Comparison of ENCODE assay signal across 14 cellular contexts in the genomic region with DNA sequence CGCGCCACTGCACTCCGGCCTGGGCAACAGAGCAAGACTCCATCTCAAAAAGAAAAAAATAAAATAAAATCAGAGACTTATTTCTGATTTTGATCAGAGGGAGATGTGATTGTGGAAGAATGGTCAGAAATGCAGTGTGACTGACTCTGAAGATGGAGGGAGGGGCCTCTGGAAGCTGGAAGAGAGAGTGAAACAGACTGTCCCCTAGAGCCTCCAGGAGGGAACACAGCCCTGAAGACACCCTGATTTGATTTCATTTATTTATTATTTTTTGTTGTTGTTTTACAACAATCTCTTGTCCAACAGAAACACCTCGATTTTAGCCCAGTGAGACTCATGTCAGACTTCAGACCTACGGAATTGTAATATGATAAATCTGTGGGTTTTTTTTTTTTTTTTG. TPM values are rescaled to one million over a fixed set of nuclear protein-coding genes. Genes with fewer than 3 reads are reported as not detected.
DNase-seq lines count a peak whose midpoint lies in the region; ATAC-seq and TF ChIP-seq lines count a peak whose summit lies in the region.
"Had no signal": no experiment of that assay in that cellular context is flagged by ENCODE, and none has a peak within 500 bp of the region (broad histone marks: within the 10 kb centered on the region; RNA-seq: fewer than 3 reads in every experiment).

No MANE protein-coding gene starts in this region.

- H3K18ac ChIP-seq in H9 (ENCODE audit: insufficient read length, low read depth, low read length), result no peak overlapping the region

- H3K9me3 Mint-ChIP-seq in H9, result no peaks in the 10 kb centered on the region
- H3K9me3 Mint-ChIP-seq: activated CD4-positive, alpha-beta T cell treated with anti-CD3 and anti-CD28 coated beads, Interleukin-2, amount 10 ng/mL, durations not matched to agents 7 days and 5 days; activated naive CD4-positive, alpha-beta T cell treated with anti-CD3 and anti-CD28 coated beads, Interleukin-2, amount 50 U/mL, for 24 hours had no signal

- peaks cover 37% of the 10 kb centered on the region for H3K27me3 Mint-ChIP-seq in H9 (ENCODE audit: low read depth)
- H3K27me3 Mint-ChIP-seq: activated CD4-positive, alpha-beta T cell treated with anti-CD3 and anti-CD28 coated beads, Interleukin-2, amount 10 ng/mL, durations not matched to agents 7 days and 5 days; activated naive CD4-positive, alpha-beta T cell treated with anti-CD3 and anti-CD28 coated beads, Interleukin-2, amount 50 U/mL, for 24 hours had no signal

- no peak overlapping the region for H4K91ac ChIP-seq in H9 (ENCODE audit: insufficient read length, low read depth, low read length)

- H3K27me3 ChIP-seq in H9 (ENCODE audit: insufficient read depth, low read length), result peaks cover 4% of the 10 kb centered on the region; the same call in 1 of the 2 replicates
- H3K27me3 ChIP-seq: suprapubic skin had no signal

- no peak overlapping the region for H3K27ac ChIP-seq in H9 (ENCODE audit: insufficient read length, low read depth, low read length)
- H3K27ac ChIP-seq: suprapubic skin had no signal

- no peak overlapping the region for H3K4me3 Mint-ChIP-seq in H9
- H3K4me3 Mint-ChIP-seq: activated CD4-positive, alpha-beta T cell treated with anti-CD3 and anti-CD28 coated beads, Interleukin-2, amount 10 ng/mL, durations not matched to agents 7 days and 5 days; activated naive CD4-positive, alpha-beta T cell treated with anti-CD3 and anti-CD28 coated beads, Interleukin-2, amount 50 U/mL, for 24 hours had no signal

- POLR2A ChIA-PET in AG04449 (lab: Yijun Ruan, JAX), result no interaction called here

- H3K79me1 ChIP-seq in H9 (ENCODE audit: insufficient read depth, low read depth, low read length, poor library complexity, severe bottlenecking), result no peaks in the 10 kb centered on the region

- H3K4me2 ChIP-seq in H9 (ENCODE audit: insufficient read depth, insufficient read length, low read length), result no peak overlapping the region

- H4K8ac ChIP-seq in H9 (replicated peaks; ENCODE audit: insufficient read length, low read depth, low read length), result no peak overlapping the region

- no peak overlapping the region for H2AFZ ChIP-seq in H9 (ENCODE audit: low read length)

- ATAC-seq in HG03442 (IDR thresholded peaks at IDR 0.05; ENCODE audit: unreplicated experiment), result no peak
- ATAC-seq in GM21825 (IDR thresholded peaks at IDR 0.05; ENCODE audit: unreplicated experiment), result no peak

- no peak overlapping the region for H2BK12ac ChIP-seq in H9 (ENCODE audit: insufficient read length, low read depth, low read length)

- no peaks in the 10 kb centered on the region for H3K23me2 ChIP-seq in H9 (ENCODE audit: insufficient read length, low read depth, low read length, poor library complexity, severe bottlenecking)

- H2BK120ac ChIP-seq in H9 (ENCODE audit: low read depth, low read length, poor library complexity, severe bottlenecking), result no peak overlapping the region

- no peak overlapping the region for H3K4me3 ChIP-seq in AG04449 (ENCODE audit: low read depth, low read length)
- H3K4me3 ChIP-seq in fibroblast of villous mesenchyme (ENCODE audit: low read depth, low read length), result no peak overlapping the region
- H3K4me3 ChIP-seq: suprapubic skin had no signal

- H2BK15ac ChIP-seq in H9 (ENCODE audit: low read depth, low read length), result no peak overlapping the region

- no peaks in the 10 kb centered on the region for H3K4me1 ChIP-seq in H9 (ENCODE audit: insufficient read depth, low read length)
- H3K4me1 ChIP-seq: suprapubic skin had no signal

- H2BK5ac ChIP-seq in H9 (ENCODE audit: insufficient read length, low read length), result no peak overlapping the region

- TF ChIP-seq CTCF in AG04449 (IDR thresholded peaks at IDR 0.05; ENCODE audit: insufficient read depth, low read length, missing control alignments) (peak; percentile 21), H9 (conservative IDR thresholded peaks at IDR 0.05) (peak; percentile 48; the same call in 2 of the 3 replicates), fibroblast of villous mesenchyme (IDR thresholded peaks at IDR 0.05; ENCODE audit: insufficient read depth, low read depth, low read length) (peak; percentile 20)

- no peak overlapping the region for H2AK5ac ChIP-seq in H9 (ENCODE audit: insufficient read length, low read length)

- no peak overlapping the region for H3K56ac ChIP-seq in H9 (ENCODE audit: insufficient read length, low read depth, low read length)

- no peak overlapping the region for H3K14ac ChIP-seq in H9 (ENCODE audit: insufficient read depth, low read length)

- no peak overlapping the region for H3T11ph ChIP-seq in H9 (ENCODE audit: low read length)

- no peak for DNase-seq in AG04449 (ENCODE audit: low read depth, low spot score)
- DNase-seq in H9, result no peak
- peak; percentile 12 for DNase-seq in SKM-1 treated with dmso at 0.1 percent for 144 hours (lab: John Stamatoyannopoulos, UW; ENCODE audit: unreplicated experiment)
- DNase-seq in fibroblast of villous mesenchyme (ENCODE audit: low read depth), result no peak
- no peak for DNase-seq in cerebellar cortex (ENCODE audit: low spot score)
- DNase-seq in DMS153 treated with DMSO at 0.1 percent for 48 hours (lab: John Stamatoyannopoulos, UW; ENCODE audit: unreplicated experiment), result no peak
- DNase-seq: activated CD4-positive, alpha-beta T cell treated with anti-CD3 and anti-CD28 coated beads, Interleukin-2, amount 10 ng/mL, durations not matched to agents 7 days and 5 days; islet precursor cell; NCI-H1417 had no signal

- no CpG with 5 or more reads among the region's 5 CpGs for WGBS in H9 (ENCODE audit: extremely low coverage, insufficient read length, low lambda C conversion rate)

- H3K79me2 ChIP-seq in H9 (ENCODE audit: insufficient read depth, low read length), result no peaks in the 10 kb centered on the region

- H4K5ac ChIP-seq in H9 (ENCODE audit: insufficient read length, low read depth, low read length), result no peak overlapping the region

- no peak overlapping the region for H3K4ac ChIP-seq in H9 (ENCODE audit: low read depth, low read length)

- no peak overlapping the region for H3K9ac ChIP-seq in H9 (ENCODE audit: extremely low read depth, insufficient read length, low read length)

- peaks cover 0 to 1% (median 0%) of the 10 kb centered on the region in 3 experiments; a peak in 1 of 7 replicates for H3K36me3 Mint-ChIP-seq in H9 (ENCODE audit: insufficient read depth in 1 of 3, low read depth in 3 of 3)
- H3K36me3 Mint-ChIP-seq: activated naive CD4-positive, alpha-beta T cell treated with anti-CD3 and anti-CD28 coated beads, Interleukin-2, amount 50 U/mL, for 24 hours had no signal

- no peak overlapping the region for H3K27ac Mint-ChIP-seq in H9
- H3K27ac Mint-ChIP-seq: activated CD4-positive, alpha-beta T cell treated with anti-CD3 and anti-CD28 coated beads, Interleukin-2, amount 10 ng/mL, durations not matched to agents 7 days and 5 days; activated naive CD4-positive, alpha-beta T cell treated with anti-CD3 and anti-CD28 coated beads, Interleukin-2, amount 50 U/mL, for 24 hours had no signal

- CTCF ChIA-PET in AG04449 (lab: Yijun Ruan, JAX), result interaction anchor here (1.0 to 2.4 kb wide), 3 partner anchors 11 to 54 kb away, joined by 3 to 8 read pairs (median 5); no protein-coding TSS in a partner anchor

- H3K9me3 ChIP-seq in H9 (ENCODE audit: control insufficient read depth, low read depth, low read length), result no peaks in the 10 kb centered on the region
- H3K9me3 ChIP-seq: suprapubic skin had no signal

- no peaks in the 10 kb centered on the region for H3K4me1 Mint-ChIP-seq in H9
- H3K4me1 Mint-ChIP-seq: activated CD4-positive, alpha-beta T cell treated with anti-CD3 and anti-CD28 coated beads, Interleukin-2, amount 10 ng/mL, durations not matched to agents 7 days and 5 days had no signal

- no peak overlapping the region for H3K23ac ChIP-seq in H9 (ENCODE audit: insufficient read length, low read depth, low read length)

- no peaks in the 10 kb centered on the region for H4K20me1 ChIP-seq in H9 (ENCODE audit: control insufficient read depth, insufficient read depth, insufficient read length)

- H2BK20ac ChIP-seq in H9 (ENCODE audit: low read depth, low read length, poor library complexity, severe bottlenecking), result no peak overlapping the region

RNA-seq across cellular contexts. Expression of gene BCL7C, which starts 26.1 kb away (rescaled TPM):
- 17.5 and 18.3 TPM in 2 replicates for total RNA-seq in H9 (2021)
- total RNA-seq in fibroblast of villous mesenchyme, result 35.0 and 51.2 TPM in 2 replicates

RNA-seq across cellular contexts. Expression of gene CTF1, which starts 28.7 kb away (rescaled TPM):
- total RNA-seq in H9 (2021), result 0.72 TPM in 2 replicates
- total RNA-seq in fibroblast of villous mesenchyme, result 3.2 and 3.5 TPM in 2 replicates
- total RNA-seq: H4 had no signal

RNA-seq across cellular contexts. Expression of gene FBXL19, which starts 55.6 kb away (rescaled TPM):
- total RNA-seq in H9 (2021) (66.8 and 68.0 TPM in 2 replicates), fibroblast of villous mesenchyme (26.8 and 29.3 TPM in 2 replicates)
